In genomic region chr13:99323488-99323887, GRCh38 we compare ENCODE assay signal across 13 cellular contexts. TPM values are rescaled to one million over a fixed set of nuclear protein-coding genes. Genes with fewer than 3 reads are reported as not detected.
DNase-seq lines count a peak whose midpoint lies in the region; ATAC-seq and TF ChIP-seq lines count a peak whose summit lies in the region.
"Had no signal": no experiment of that assay in that cellular context is flagged by ENCODE, and none has a peak within 500 bp of the region (broad histone marks: within the 10 kb centered on the region; RNA-seq: fewer than 3 reads in every experiment).

No MANE protein-coding gene starts in this region.

- H3K36me3 Mint-ChIP-seq in T-helper 17 cell (ENCODE audit: low read depth) = peaks cover 5% of the 10 kb centered on the region

- H3K9me3 ChIP-seq in T-helper 17 cell (ENCODE audit: control insufficient read depth, low read length, poor library complexity, severe bottlenecking) = no peaks in the 10 kb centered on the region
- H3K9me3 ChIP-seq: left ventricle myocardium inferior, neutrophil had no signal

- peak overlapping the region; percentile 81 for H3K4me3 Mint-ChIP-seq in T-helper 17 cell

- peaks cover 24% of the 10 kb centered on the region for H3K4me1 ChIP-seq in foreskin keratinocyte

- H3K27me3 ChIP-seq in foreskin keratinocyte = no peaks in the 10 kb centered on the region
- H3K27me3 ChIP-seq: neutrophil had no signal

- ATAC-seq in T-helper 17 cell (no peak), foreskin keratinocyte (peak; percentile 69), GM18909 (IDR thresholded peaks at IDR 0.05; ENCODE audit: poor library complexity, unreplicated experiment) (no peak), HG02798 (IDR thresholded peaks at IDR 0.05; ENCODE audit: poor library complexity, unreplicated experiment) (no peak)

- H3K4me1 Mint-ChIP-seq in T-helper 17 cell = peaks cover 46% of the 10 kb centered on the region

- no peak overlapping the region for H3K27ac ChIP-seq in foreskin keratinocyte
- H3K27ac ChIP-seq: left ventricle myocardium inferior had no signal

- no peaks in the 10 kb centered on the region for H3K27me3 Mint-ChIP-seq in T-helper 17 cell

- intact Hi-C loops in head of caudate nucleus (cut with DNase I) = no loop called here

- DNase-seq in A172 (ENCODE audit: low spot score) (peak; percentile 51), EL (peak; percentile 53), T-helper 17 cell (no peak), foreskin keratinocyte (peak in 1 of 2 donors; percentile 31), head of caudate nucleus (no peak), NCI-H2227 treated with DMSO at 0.1 percent for 48 hours (lab: John Stamatoyannopoulos, UW) (no peak)
- DNase-seq: C1 segment of cervical spinal cord, cortex of kidney, left ventricle myocardium inferior, NCI-H187 treated with DMSO at 0.1 percent for 48 hours had no signal

- no peak for TF ChIP-seq CTCF in foreskin keratinocyte (conservative IDR thresholded peaks at IDR 0.05)

- H3K27ac Mint-ChIP-seq in T-helper 17 cell = peak overlapping the region; percentile 99

RNA-seq across cellular contexts. Expression of gene GPR183, which starts 16.3 kb away (rescaled TPM):
- not detected in 2 replicates for total RNA-seq in A172 (2014; rRNA removed; shearing (Covaris generic))
- 100 to 1,000 TPM; 249 to 322 TPM for total RNA-seq in T-helper 17 cell
- total RNA-seq in foreskin keratinocyte = not detected in 2 replicates
- not detected in 2 replicates for polyA plus RNA-seq in foreskin keratinocyte

Comparison
In these comparisons a context has a peak if more than half of its experiments do, and no peak if none do; other contexts are left out.
1. DNase-seq: peak in A172 (single experiment) and EL (single experiment); none in T-helper 17 cell (0 of 3), head of caudate nucleus (0 of 42) and NCI-H2227 treated with DMSO at 0.1 percent for 48 hours (single experiment).
2. RNA of gene GPR183, which starts 16.3 kb away (total RNA-seq): 249 to 322 TPM in T-helper 17 cell; not detected in A172 and not detected in foreskin keratinocyte; every median in the first group is over 100 times any median in the second.